In the genomic region with DNA sequence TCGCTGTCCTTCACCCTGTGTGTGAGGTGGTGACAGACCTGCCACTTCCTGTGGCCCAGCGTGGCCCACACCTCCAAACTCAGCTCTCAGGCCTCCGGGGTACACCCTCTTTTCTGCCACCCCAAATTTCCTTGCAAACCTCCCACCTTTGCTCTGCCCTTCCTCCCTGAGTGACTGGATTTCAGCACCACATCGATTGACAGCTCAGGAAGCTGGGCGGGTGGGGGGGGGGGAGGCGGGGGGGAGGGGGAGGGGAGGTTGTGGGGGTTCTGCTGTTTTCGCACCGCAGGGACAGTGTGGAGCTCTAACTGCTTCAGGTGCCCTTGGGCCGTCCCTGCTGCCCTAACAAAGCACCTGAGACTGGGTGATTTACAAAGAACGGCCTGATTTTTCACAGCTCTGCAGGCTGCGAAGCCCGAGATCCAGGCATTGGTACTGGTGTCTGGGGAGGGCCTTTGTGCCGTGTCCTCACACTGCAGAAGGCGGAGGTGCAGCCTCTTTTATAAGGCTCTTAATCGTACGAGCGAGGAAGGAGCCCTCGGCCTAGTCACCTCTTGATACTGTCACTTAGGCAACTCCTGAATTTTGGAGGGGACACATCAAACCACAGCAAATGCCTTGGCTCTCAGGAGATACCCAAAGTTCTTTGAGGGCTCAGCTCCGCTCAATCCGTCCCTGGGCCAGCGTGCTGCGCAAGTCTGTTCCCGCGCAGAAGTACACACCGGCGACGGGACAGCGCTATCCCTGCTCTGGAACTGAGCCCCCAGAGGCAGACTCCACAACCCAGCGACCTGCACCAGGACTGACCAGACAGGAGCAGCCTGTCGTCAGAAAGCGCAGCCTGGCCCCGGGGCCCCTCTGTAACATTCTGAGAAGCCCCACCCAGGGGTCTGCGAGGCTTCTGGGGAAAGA, we compare ENCODE assay signal across 1 cellular context.
TF ChIP-seq lines count a peak whose summit lies in the region.

No MANE protein-coding gene starts in this region.

TF ChIP-seq in GM12878, 131 proteins besides CTCF, POLR2A, EP300 and RAD21:
- TF ChIP-seq NR2C2 (IDR thresholded peaks at IDR 0.05; ENCODE audit: borderline replicate concordance, control insufficient read depth, insufficient read length, low read depth) (no peak), ZZZ3 (IDR thresholded peaks at IDR 0.05; ENCODE audit: control insufficient read depth, insufficient read length, low read depth) (no peak), MEF2B (IDR thresholded peaks at IDR 0.05; ENCODE audit: partially characterized antibody, poor library complexity, severe bottlenecking) (no peak), RAD51 (IDR thresholded peaks at IDR 0.05) (no peak), FOS (IDR thresholded peaks at IDR 0.05; ENCODE audit: borderline replicate concordance, extremely low read depth, insufficient read length) (no peak)
- TF ChIP-seq, protein P1, sequence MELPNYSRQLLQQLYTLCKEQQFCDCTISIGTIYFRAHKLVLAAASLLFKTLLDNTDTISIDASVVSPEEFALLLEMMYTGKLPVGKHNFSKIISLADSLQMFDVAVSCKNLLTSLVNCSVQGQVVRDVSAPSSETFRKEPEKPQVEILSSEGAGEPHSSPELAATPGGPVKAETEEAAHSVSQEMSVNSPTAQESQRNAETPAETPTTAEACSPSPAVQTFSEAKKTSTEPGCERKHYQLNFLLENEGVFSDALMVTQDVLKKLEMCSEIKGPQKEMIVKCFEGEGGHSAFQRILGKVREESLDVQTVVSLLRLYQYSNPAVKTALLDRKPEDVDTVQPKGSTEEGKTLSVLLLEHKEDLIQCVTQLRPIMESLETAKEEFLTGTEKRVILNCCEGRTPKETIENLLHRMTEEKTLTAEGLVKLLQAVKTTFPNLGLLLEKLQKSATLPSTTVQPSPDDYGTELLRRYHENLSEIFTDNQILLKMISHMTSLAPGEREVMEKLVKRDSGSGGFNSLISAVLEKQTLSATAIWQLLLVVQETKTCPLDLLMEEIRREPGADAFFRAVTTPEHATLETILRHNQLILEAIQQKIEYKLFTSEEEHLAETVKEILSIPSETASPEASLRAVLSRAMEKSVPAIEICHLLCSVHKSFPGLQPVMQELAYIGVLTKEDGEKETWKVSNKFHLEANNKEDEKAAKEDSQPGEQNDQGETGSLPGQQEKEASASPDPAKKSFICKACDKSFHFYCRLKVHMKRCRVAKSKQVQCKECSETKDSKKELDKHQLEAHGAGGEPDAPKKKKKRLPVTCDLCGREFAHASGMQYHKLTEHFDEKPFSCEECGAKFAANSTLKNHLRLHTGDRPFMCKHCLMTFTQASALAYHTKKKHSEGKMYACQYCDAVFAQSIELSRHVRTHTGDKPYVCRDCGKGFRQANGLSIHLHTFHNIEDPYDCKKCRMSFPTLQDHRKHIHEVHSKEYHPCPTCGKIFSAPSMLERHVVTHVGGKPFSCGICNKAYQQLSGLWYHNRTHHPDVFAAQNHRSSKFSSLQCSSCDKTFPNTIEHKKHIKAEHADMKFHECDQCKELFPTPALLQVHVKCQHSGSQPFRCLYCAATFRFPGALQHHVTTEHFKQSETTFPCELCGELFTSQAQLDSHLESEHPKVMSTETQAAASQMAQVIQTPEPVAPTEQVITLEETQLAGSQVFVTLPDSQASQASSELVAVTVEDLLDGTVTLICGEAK (IDR thresholded peaks at IDR 0.05; ENCODE audit: borderline replicate concordance): no peak
- TF ChIP-seq, protein P2, sequence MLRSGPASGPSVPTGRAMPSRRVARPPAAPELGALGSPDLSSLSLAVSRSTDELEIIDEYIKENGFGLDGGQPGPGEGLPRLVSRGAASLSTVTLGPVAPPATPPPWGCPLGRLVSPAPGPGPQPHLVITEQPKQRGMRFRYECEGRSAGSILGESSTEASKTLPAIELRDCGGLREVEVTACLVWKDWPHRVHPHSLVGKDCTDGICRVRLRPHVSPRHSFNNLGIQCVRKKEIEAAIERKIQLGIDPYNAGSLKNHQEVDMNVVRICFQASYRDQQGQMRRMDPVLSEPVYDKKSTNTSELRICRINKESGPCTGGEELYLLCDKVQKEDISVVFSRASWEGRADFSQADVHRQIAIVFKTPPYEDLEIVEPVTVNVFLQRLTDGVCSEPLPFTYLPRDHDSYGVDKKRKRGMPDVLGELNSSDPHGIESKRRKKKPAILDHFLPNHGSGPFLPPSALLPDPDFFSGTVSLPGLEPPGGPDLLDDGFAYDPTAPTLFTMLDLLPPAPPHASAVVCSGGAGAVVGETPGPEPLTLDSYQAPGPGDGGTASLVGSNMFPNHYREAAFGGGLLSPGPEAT (IDR thresholded peaks at IDR 0.05; ENCODE audit: low read depth): no peak
- TF ChIP-seq, protein P3, sequence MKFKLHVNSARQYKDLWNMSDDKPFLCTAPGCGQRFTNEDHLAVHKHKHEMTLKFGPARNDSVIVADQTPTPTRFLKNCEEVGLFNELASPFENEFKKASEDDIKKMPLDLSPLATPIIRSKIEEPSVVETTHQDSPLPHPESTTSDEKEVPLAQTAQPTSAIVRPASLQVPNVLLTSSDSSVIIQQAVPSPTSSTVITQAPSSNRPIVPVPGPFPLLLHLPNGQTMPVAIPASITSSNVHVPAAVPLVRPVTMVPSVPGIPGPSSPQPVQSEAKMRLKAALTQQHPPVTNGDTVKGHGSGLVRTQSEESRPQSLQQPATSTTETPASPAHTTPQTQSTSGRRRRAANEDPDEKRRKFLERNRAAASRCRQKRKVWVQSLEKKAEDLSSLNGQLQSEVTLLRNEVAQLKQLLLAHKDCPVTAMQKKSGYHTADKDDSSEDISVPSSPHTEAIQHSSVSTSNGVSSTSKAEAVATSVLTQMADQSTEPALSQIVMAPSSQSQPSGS (IDR thresholded peaks at IDR 0.05; ENCODE audit: low read length): no peak
- TF ChIP-seq, protein P4, sequence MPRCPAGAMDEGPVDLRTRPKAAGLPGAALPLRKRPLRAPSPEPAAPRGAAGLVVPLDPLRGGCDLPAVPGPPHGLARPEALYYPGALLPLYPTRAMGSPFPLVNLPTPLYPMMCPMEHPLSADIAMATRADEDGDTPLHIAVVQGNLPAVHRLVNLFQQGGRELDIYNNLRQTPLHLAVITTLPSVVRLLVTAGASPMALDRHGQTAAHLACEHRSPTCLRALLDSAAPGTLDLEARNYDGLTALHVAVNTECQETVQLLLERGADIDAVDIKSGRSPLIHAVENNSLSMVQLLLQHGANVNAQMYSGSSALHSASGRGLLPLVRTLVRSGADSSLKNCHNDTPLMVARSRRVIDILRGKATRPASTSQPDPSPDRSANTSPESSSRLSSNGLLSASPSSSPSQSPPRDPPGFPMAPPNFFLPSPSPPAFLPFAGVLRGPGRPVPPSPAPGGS (IDR thresholded peaks at IDR 0.05; ENCODE audit: borderline replicate concordance, insufficient read depth, low read depth, low read length, poor library complexity, severe bottlenecking): no peak
